ENCODE assay signal across 36 cellular contexts in genomic region chr3:9940746-9941145, GRCh38.
"Had no signal": no experiment of that assay in that cellular context is flagged by ENCODE, and none has a peak within 500 bp of the region (broad histone marks: within the 10 kb centered on the region; RNA-seq: fewer than 3 reads in every experiment).

No MANE protein-coding gene starts in this region.

- H3K9me3 Mint-ChIP-seq: activated B cell treated with CpG ODN at 0.5 μM for 24 hours; activated CD4-positive, alpha-beta memory T cell treated with anti-CD3 and anti-CD28 coated beads for 36 hours; activated CD4-positive, alpha-beta T cell treated with anti-CD3 and anti-CD28 coated beads, Interleukin-2, amount 10 ng/mL, durations not matched to agents 24 days and 14 days; activated CD8-positive, alpha-beta T cell treated with anti-CD3 and anti-CD28 coated beads for 36 hours; activated naive CD4-positive, alpha-beta T cell treated with anti-CD3 and anti-CD28 coated beads, Interleukin-2, amount 10 ng/mL, durations not matched to agents 7 days and 5 days; activated naive CD4-positive, alpha-beta T cell treated with anti-CD3 and anti-CD28 coated beads, Interleukin-2, amount 50 U/mL, for 24 hours; activated naive CD8-positive, alpha-beta T cell treated with anti-CD3 and anti-CD28 coated beads, Interleukin-2, amount 10 ng/mL, durations not matched to agents 7 days and 5 days; activated naive CD8-positive, alpha-beta T cell treated with anti-CD3 and anti-CD28 coated beads, Interleukin-2, amount 50 U/mL, for 24 hours; activated T-cell treated with anti-CD3 and anti-CD28 coated beads, Interleukin-2, amount 50 U/mL, for 4 hours; activated T-cell treated with anti-CD3 and anti-CD28 coated beads, Interleukin-2, amount 50 U/mL, for 72 hours; activated T-helper 1 cell treated with anti-CD3 and anti-CD28 coated beads, Interleukin-12 subunit alpha, Interleukin-12 subunit beta, Interleukin-2, Interleukin-4 antibody, amounts not matched to agents 30 ng/mL and 10 ng/mL and 1 ng/mL, durations not matched to agents 14 hours and 24 hours and 36 hours; activated T-helper 17 cell treated with anti-CD3 and anti-CD28 coated beads, Interleukin-2, amount 50 U/mL, for 72 hours; brain; central memory CD8-positive, alpha-beta T cell; T-helper 1 cell treated with Interleukin-12 subunit alpha and Interleukin-12 subunit beta and Interleukin-4 antibody, amounts not matched to agents 30 μg/mL and 1 μg/mL, for 36 hours; T-helper 2 cell treated with Interferon-gamma antibody and Interleukin-4, amounts not matched to agents 5 μg/mL and 100 μg/mL, for 36 hours had no signal

- H3K27ac ChIP-seq: ascending aorta, cardiac muscle cell, WERI-Rb-1 had no signal

- H3K4me1 ChIP-seq: ascending aorta had no signal

- H3K27me3 Mint-ChIP-seq: activated B cell treated with CpG ODN at 0.5 μM for 24 hours; activated CD4-positive, alpha-beta memory T cell treated with anti-CD3 and anti-CD28 coated beads for 36 hours; activated CD4-positive, alpha-beta T cell treated with anti-CD3 and anti-CD28 coated beads, Interleukin-2, amount 10 ng/mL, durations not matched to agents 24 days and 14 days; activated CD8-positive, alpha-beta T cell treated with anti-CD3 and anti-CD28 coated beads for 36 hours; activated naive CD4-positive, alpha-beta T cell treated with anti-CD3 and anti-CD28 coated beads, Interleukin-2, amount 10 ng/mL, durations not matched to agents 7 days and 5 days; activated naive CD4-positive, alpha-beta T cell treated with anti-CD3 and anti-CD28 coated beads, Interleukin-2, amount 50 U/mL, for 24 hours; activated naive CD8-positive, alpha-beta T cell; activated naive CD8-positive, alpha-beta T cell treated with anti-CD3 and anti-CD28 coated beads, Interleukin-2, amount 10 ng/mL, durations not matched to agents 7 days and 5 days; activated naive CD8-positive, alpha-beta T cell treated with anti-CD3 and anti-CD28 coated beads, Interleukin-2, amount 50 U/mL, for 24 hours; activated T-helper 17 cell treated with anti-CD3 and anti-CD28 coated beads, Interleukin-2, amount 50 U/mL, for 72 hours; brain; central memory CD8-positive, alpha-beta T cell had no signal

- H3K27ac Mint-ChIP-seq: activated B cell treated with CpG ODN at 0.5 μM for 24 hours; activated CD4-positive, alpha-beta memory T cell treated with anti-CD3 and anti-CD28 coated beads for 36 hours; activated CD4-positive, alpha-beta T cell treated with anti-CD3 and anti-CD28 coated beads, Interleukin-2, amount 10 ng/mL, durations not matched to agents 24 days and 14 days; activated naive CD4-positive, alpha-beta T cell treated with anti-CD3 and anti-CD28 coated beads, Interleukin-2, amount 10 ng/mL, durations not matched to agents 7 days and 5 days; activated naive CD4-positive, alpha-beta T cell treated with anti-CD3 and anti-CD28 coated beads, Interleukin-2, amount 50 U/mL, for 24 hours; activated naive CD8-positive, alpha-beta T cell treated with anti-CD3 and anti-CD28 coated beads, Interleukin-2, amount 10 ng/mL, durations not matched to agents 7 days and 5 days; activated T-helper 1 cell treated with anti-CD3 and anti-CD28 coated beads, Interleukin-12 subunit alpha, Interleukin-12 subunit beta, Interleukin-2, Interleukin-4 antibody, amounts not matched to agents 30 ng/mL and 10 ng/mL and 1 ng/mL, durations not matched to agents 14 hours and 24 hours and 36 hours; activated T-helper 17 cell treated with anti-CD3 and anti-CD28 coated beads, Interleukin-2, amount 50 U/mL, for 72 hours; T-helper 1 cell treated with Interleukin-12 subunit alpha and Interleukin-12 subunit beta and Interleukin-4 antibody, amounts not matched to agents 30 μg/mL and 1 μg/mL, for 36 hours; T-helper 2 cell treated with Interferon-gamma antibody and Interleukin-4, amounts not matched to agents 5 μg/mL and 100 μg/mL, for 36 hours had no signal

- H3K4me3 ChIP-seq: ascending aorta, cardiac muscle cell had no signal

- ATAC-seq: activated CD8-positive, alpha-beta T cell treated with anti-CD3 and anti-CD28 coated beads for 36 hours; activated naive CD8-positive, alpha-beta T cell treated with anti-CD3 and anti-CD28 coated beads, Interleukin-2, amount 50 U/mL, for 24 hours; activated T-cell treated with anti-CD3 and anti-CD28 coated beads, Interleukin-2, amount 50 U/mL, for 4 hours; activated T-cell treated with anti-CD3 and anti-CD28 coated beads, Interleukin-2, amount 50 U/mL, for 72 hours; activated T-helper 17 cell treated with anti-CD3 and anti-CD28 coated beads, Interleukin-2, amount 50 U/mL, for 72 hours had no signal

- H3K27me3 ChIP-seq: ascending aorta, cardiac muscle cell had no signal

- DNase-seq: activated B cell treated with CpG ODN at 0.5 μM for 24 hours; activated CD4-positive, alpha-beta memory T cell treated with anti-CD3 and anti-CD28 coated beads for 36 hours; activated CD4-positive, alpha-beta T cell treated with anti-CD3 and anti-CD28 coated beads for 4 hours; activated CD4-positive, alpha-beta T cell treated with anti-CD3 and anti-CD28 coated beads, Interleukin-2, amount 10 ng/mL, durations not matched to agents 24 days and 14 days; activated CD4-positive, alpha-beta T cell treated with anti-CD3 and anti-CD28 coated beads, Interleukin-2, amount 50 U/mL, for 1 hour; activated CD4-positive, alpha-beta T cell treated with anti-CD3 and anti-CD28 coated beads, Interleukin-2, amount 50 U/mL, for 4 hours; activated CD4-positive, CD25-positive, alpha-beta regulatory T cell treated with anti-CD3 and anti-CD28 coated beads, Interleukin-2, amount 50 U/mL, for 72 hours; activated CD8-positive, alpha-beta memory T cell treated with anti-CD3 and anti-CD28 coated beads, Interleukin-2, amount 50 U/mL, for 4 hours; activated CD8-positive, alpha-beta T cell treated with anti-CD3 and anti-CD28 coated beads for 36 hours; activated effector memory CD4-positive, alpha-beta T cell treated with anti-CD3 and anti-CD28 coated beads, Interleukin-2, amount 50 U/mL, for 16 hours; activated gamma-delta T cell treated with Interleukin-2 at 50 U/mL for 16 hours; activated naive CD4-positive, alpha-beta T cell; activated naive CD4-positive, alpha-beta T cell treated with anti-CD3 and anti-CD28 coated beads, Interleukin-2, amount 10 ng/mL, durations not matched to agents 7 days and 5 days; activated naive CD8-positive, alpha-beta T cell treated with anti-CD3 and anti-CD28 coated beads, Interleukin-2, amount 10 ng/mL, durations not matched to agents 7 days and 5 days; activated naive CD8-positive, alpha-beta T cell treated with anti-CD3 and anti-CD28 coated beads, Interleukin-2, amount 50 U/mL, for 24 hours; activated T-cell treated with anti-CD3 and anti-CD28 coated beads for 4 hours; activated T-cell treated with anti-CD3 and anti-CD28 coated beads, Interleukin-2, amount 50 U/mL, for 1 hour; activated T-cell treated with anti-CD3 and anti-CD28 coated beads, Interleukin-2, amount 50 U/mL, for 4 hours; activated T-cell treated with anti-CD3 and anti-CD28 coated beads, Interleukin-2, amount 50 U/mL, for 72 hours; amygdala; anterior cingulate cortex; cerebellar nuclear complex; T-helper 1 cell; T-helper 2 cell; T-helper 9 cell; WERI-Rb-1 had no signal

- H3K4me3 Mint-ChIP-seq: activated B cell treated with CpG ODN at 0.5 μM for 24 hours; activated CD4-positive, alpha-beta memory T cell treated with anti-CD3 and anti-CD28 coated beads for 36 hours; activated CD4-positive, alpha-beta T cell treated with anti-CD3 and anti-CD28 coated beads, Interleukin-2, amount 10 ng/mL, durations not matched to agents 24 days and 14 days; activated CD8-positive, alpha-beta T cell treated with anti-CD3 and anti-CD28 coated beads for 36 hours; activated naive CD4-positive, alpha-beta T cell treated with anti-CD3 and anti-CD28 coated beads, Interleukin-2, amount 10 ng/mL, durations not matched to agents 7 days and 5 days; activated naive CD4-positive, alpha-beta T cell treated with anti-CD3 and anti-CD28 coated beads, Interleukin-2, amount 50 U/mL, for 24 hours; activated naive CD8-positive, alpha-beta T cell; activated naive CD8-positive, alpha-beta T cell treated with anti-CD3 and anti-CD28 coated beads, Interleukin-2, amount 10 ng/mL, durations not matched to agents 7 days and 5 days; activated naive CD8-positive, alpha-beta T cell treated with anti-CD3 and anti-CD28 coated beads, Interleukin-2, amount 50 U/mL, for 24 hours; activated T-cell treated with anti-CD3 and anti-CD28 coated beads, Interleukin-2, amount 50 U/mL, for 4 hours; activated T-cell treated with anti-CD3 and anti-CD28 coated beads, Interleukin-2, amount 50 U/mL, for 72 hours; activated T-helper 1 cell treated with anti-CD3 and anti-CD28 coated beads, Interleukin-12 subunit alpha, Interleukin-12 subunit beta, Interleukin-2, Interleukin-4 antibody, amounts not matched to agents 30 ng/mL and 10 ng/mL and 1 ng/mL, durations not matched to agents 14 hours and 24 hours and 36 hours; activated T-helper 17 cell treated with anti-CD3 and anti-CD28 coated beads, Interleukin-2, amount 50 U/mL, for 72 hours; brain; central memory CD8-positive, alpha-beta T cell; T-helper 1 cell treated with Interleukin-12 subunit alpha and Interleukin-12 subunit beta and Interleukin-4 antibody, amounts not matched to agents 30 μg/mL and 1 μg/mL, for 36 hours; T-helper 2 cell treated with Interferon-gamma antibody and Interleukin-4, amounts not matched to agents 5 μg/mL and 100 μg/mL, for 36 hours had no signal

- H3K9me3 ChIP-seq: ascending aorta had no signal
